8 cellular contexts compared by ENCODE assay signal in genomic region chr20:43749734-43750294, GRCh38. TPM values are rescaled to one million over a fixed set of nuclear protein-coding genes. Genes with fewer than 3 reads are reported as not detected.
DNase-seq lines count a peak whose midpoint lies in the region; ATAC-seq and TF ChIP-seq lines count a peak whose summit lies in the region.

No MANE protein-coding gene starts in this region.

- H3K27me3 ChIP-seq in BE2C (no peaks in the 10 kb centered on the region; the same call in 1 of the 2 replicates), OCI-LY1 (ENCODE audit: insufficient read depth, low read length) (no peaks in the 10 kb centered on the region), esophagus squamous epithelium (peaks cover 0 to 55% (median 0%) of the 10 kb centered on the region in 4 donors)

- no peak overlapping the region for H3K27ac Mint-ChIP-seq in natural killer cell

- H3K36me3 ChIP-seq in BE2C (no peaks in the 10 kb centered on the region), OCI-LY1 (ENCODE audit: insufficient read depth, low read length) (no peaks in the 10 kb centered on the region; the same call in 1 of the 2 replicates), esophagus squamous epithelium (no peaks in the 10 kb centered on the region)

- peaks cover 42 to 58% of the 10 kb centered on the region in 2 donors for H3K27me3 Mint-ChIP-seq in natural killer cell (ENCODE audit: low read depth in 2 of 2)

- H3K9ac ChIP-seq in OCI-LY1 (ENCODE audit: low read length): no peak overlapping the region

- H3K9me3 Mint-ChIP-seq in natural killer cell: no peaks in the 10 kb centered on the region

- no peaks in the 10 kb centered on the region for H3F3A ChIP-seq in OCI-LY1 (ENCODE audit: insufficient read depth, low read length)

- intact Hi-C loops in esophagus squamous epithelium (cut with DNase I): loop anchor here (5.0 to 10.0 kb wide), 2 partner anchors 332 to 425 kb away; no protein-coding TSS in a partner anchor
- intact Hi-C loops in natural killer cell (cut with micrococcal nuclease): loop anchor here (1.0 to 10.0 kb wide), 3 partner anchors 205 to 435 kb away; partner anchors contain the start of gene JPH2

- H3K9me2 ChIP-seq in OCI-LY1 (ENCODE audit: low read depth, low read length): no peaks in the 10 kb centered on the region

- no peaks in the 10 kb centered on the region for H3K36me3 Mint-ChIP-seq in natural killer cell

- no peaks in the 10 kb centered on the region for H4K20me1 ChIP-seq in OCI-LY1 (ENCODE audit: insufficient read depth, low read length)

- TF ChIP-seq CTCF in BE2C (IDR thresholded peaks at IDR 0.05; ENCODE audit: low read depth, low read length) (peak; percentile 97), OCI-LY1 (IDR thresholded peaks at IDR 0.05; ENCODE audit: low read length) (peak; percentile 98), esophagus squamous epithelium (IDR thresholded peaks at IDR 0.05) (peak; percentile 98 to 100 (median 99)), natural killer cell (IDR thresholded peaks at IDR 0.05) (peak; percentile 99)

- ATAC-seq in natural killer cell: peak; percentile 66 to 79 (median 70)
- peak; percentile 12 for ATAC-seq in stimulated activated naive CD8-positive, alpha-beta T cell treated with anti-CD3 and anti-CD28 coated beads, Interleukin-15, Interleukin-2, amounts not matched to agents 100 U/mL and 50 U/mL, for 24 hours
- no peak for ATAC-seq in GM21447 (IDR thresholded peaks at IDR 0.05; ENCODE audit: unreplicated experiment)

- DNase-seq in BE2C (peak; percentile 89), GOT3 (lab: John Stamatoyannopoulos, UW) (peak; percentile 52), esophagus squamous epithelium (lab: John Stamatoyannopoulos, UW) (no peak), natural killer cell (peak; percentile 85)
- peak; percentile 88 for DNase-seq in activated T-cell treated with anti-CD3 and anti-CD28 coated beads, Interleukin-2, amount 50 U/mL, for 1 hour
- DNase-seq in stimulated activated naive CD8-positive, alpha-beta T cell treated with anti-CD3 and anti-CD28 coated beads, Interleukin-15, Interleukin-2, amounts not matched to agents 100 U/mL and 50 U/mL, for 24 hours: peak; percentile 97

- H3K9me3 ChIP-seq in BE2C (no peaks in the 10 kb centered on the region; the same call in 1 of the 2 replicates), OCI-LY1 (ENCODE audit: low read length) (no peaks in the 10 kb centered on the region), esophagus squamous epithelium (no peaks in the 10 kb centered on the region)

- peak overlapping the region; percentile 15; the same call in 1 of the 2 replicates for H3K4me2 ChIP-seq in OCI-LY1 (ENCODE audit: low read length)

- peaks cover 30 to 33% of the 10 kb centered on the region in 2 donors for H3K4me1 Mint-ChIP-seq in natural killer cell

- WGBS in esophagus squamous epithelium, 2 donors: 0 to 20% methylated on average over 9 to 17 of the region's 23 CpGs

- no peaks in the 10 kb centered on the region for H3K79me2 ChIP-seq in OCI-LY1 (ENCODE audit: insufficient read depth, low read length)

- TF ChIP-seq POLR2A in esophagus squamous epithelium (IDR thresholded peaks at IDR 0.05): no peak

- no peak overlapping the region for H3K4me3 ChIP-seq in BE2C (ENCODE audit: low read depth, low read length)
- no peak overlapping the region for H3K4me3 ChIP-seq in OCI-LY1 (ENCODE audit: low read depth, low read length, poor library complexity, severe bottlenecking)
- H3K4me3 ChIP-seq in esophagus squamous epithelium: no peak overlapping the region

- H3K27ac ChIP-seq in OCI-LY1 (ENCODE audit: low read depth, low read length, poor library complexity, severe bottlenecking) (peak overlapping the region; percentile 97), esophagus squamous epithelium (peak overlapping the region; percentile 11 to 89 (median 72))

- no peak overlapping the region for H2AFZ ChIP-seq in OCI-LY1 (ENCODE audit: low read length)

- H3K4me1 ChIP-seq in BE2C (peaks cover 16% of the 10 kb centered on the region), OCI-LY1 (ENCODE audit: insufficient read depth, low read length, severe bottlenecking) (peaks cover 80% of the 10 kb centered on the region), esophagus squamous epithelium (peaks cover 6 to 16% (median 12%) of the 10 kb centered on the region in 3 donors)

- H3K4me3 Mint-ChIP-seq in natural killer cell: no peak overlapping the region

RNA-seq across cellular contexts. Expression of gene GTSF1L, which starts 23.0 kb away (rescaled TPM):
- polyA plus RNA-seq in BE2C (2012; ENCODE audit: insufficient read depth, insufficient read length, low read depth): not detected
- not detected for total RNA-seq in esophagus squamous epithelium
- total RNA-seq in natural killer cell: not detected
